ENCODE assay signal across 17 cellular contexts in genomic region chr2:96747061-96747460, GRCh38.
"Had no signal": no experiment of that assay in that cellular context is flagged by ENCODE, and none has a peak within 500 bp of the region (broad histone marks: within the 10 kb centered on the region; RNA-seq: fewer than 3 reads in every experiment).

No MANE protein-coding gene starts in this region.

- H3K9me3 Mint-ChIP-seq: activated B cell treated with CpG ODN at 0.5 μM for 24 hours; activated CD4-positive, alpha-beta T cell treated with anti-CD3 and anti-CD28 coated beads, Interleukin-2, amount 10 ng/mL, durations not matched to agents 24 days and 14 days; activated naive CD8-positive, alpha-beta T cell treated with anti-CD3 and anti-CD28 coated beads, Interleukin-2, amount 50 U/mL, for 24 hours; activated T-helper 1 cell treated with anti-CD3 and anti-CD28 coated beads, Interleukin-12 subunit alpha, Interleukin-12 subunit beta, Interleukin-2, Interleukin-4 antibody, amounts not matched to agents 30 ng/mL and 10 ng/mL and 1 ng/mL, durations not matched to agents 14 hours and 24 hours and 36 hours; central memory CD8-positive, alpha-beta T cell; natural killer cell; stimulated activated naive CD8-positive, alpha-beta T cell treated with anti-CD3 and anti-CD28 coated beads, Interleukin-15, Interleukin-2, amounts not matched to agents 100 ng/mL and 50 ng/mL, for 24 hours had no signal

- ATAC-seq: activated naive CD8-positive, alpha-beta T cell treated with anti-CD3 and anti-CD28 coated beads, Interleukin-2, amount 50 U/mL, for 24 hours; natural killer cell; T-helper 17 cell had no signal

- DNase-seq: activated B cell treated with CpG ODN at 0.5 μM for 24 hours; activated CD4-positive, alpha-beta T cell treated with anti-CD3 and anti-CD28 coated beads, Interleukin-2, amount 10 ng/mL, durations not matched to agents 24 days and 14 days; activated naive CD4-positive, alpha-beta T cell; activated naive CD8-positive, alpha-beta T cell treated with anti-CD3 and anti-CD28 coated beads, Interleukin-2, amount 50 U/mL, for 24 hours; cortex of kidney; effector CD8-positive, alpha-beta T cell; hypothalamus; lower lobe of right lung; natural killer cell; nucleus accumbens; stimulated activated CD4-positive, alpha-beta T cell treated with anti-CD3 and anti-CD28 coated beads, Interleukin-2, amount 100 ng/mL, for 48 hours; stimulated activated CD8-positive, alpha-beta memory T cell treated with anti-CD3 and anti-CD28 coated beads, Interleukin-4, amount 100 ng/mL, for 48 hours; T-helper 17 cell; upper lobe of left lung had no signal

- H3K27me3 Mint-ChIP-seq: activated B cell treated with CpG ODN at 0.5 μM for 24 hours; activated naive CD8-positive, alpha-beta T cell treated with anti-CD3 and anti-CD28 coated beads, Interleukin-2, amount 50 U/mL, for 24 hours; central memory CD8-positive, alpha-beta T cell; stimulated activated naive CD8-positive, alpha-beta T cell treated with anti-CD3 and anti-CD28 coated beads, Interleukin-15, Interleukin-2, amounts not matched to agents 100 ng/mL and 50 ng/mL, for 24 hours; T-helper 17 cell had no signal

- H3K36me3 Mint-ChIP-seq: natural killer cell had no signal

- H3K4me1 Mint-ChIP-seq: activated B cell treated with CpG ODN at 0.5 μM for 24 hours; activated naive CD8-positive, alpha-beta T cell treated with anti-CD3 and anti-CD28 coated beads, Interleukin-2, amount 50 U/mL, for 24 hours; central memory CD8-positive, alpha-beta T cell; natural killer cell had no signal

- H3K27ac Mint-ChIP-seq: activated B cell treated with CpG ODN at 0.5 μM for 24 hours; activated CD4-positive, alpha-beta T cell treated with anti-CD3 and anti-CD28 coated beads, Interleukin-2, amount 10 ng/mL, durations not matched to agents 24 days and 14 days; activated naive CD8-positive, alpha-beta T cell treated with anti-CD3 and anti-CD28 coated beads, Interleukin-2, amount 50 U/mL, for 24 hours; activated T-helper 1 cell treated with anti-CD3 and anti-CD28 coated beads, Interleukin-12 subunit alpha, Interleukin-12 subunit beta, Interleukin-2, Interleukin-4 antibody, amounts not matched to agents 30 ng/mL and 10 ng/mL and 1 ng/mL, durations not matched to agents 14 hours and 24 hours and 36 hours; natural killer cell; stimulated activated naive CD8-positive, alpha-beta T cell treated with anti-CD3 and anti-CD28 coated beads, Interleukin-15, Interleukin-2, amounts not matched to agents 100 ng/mL and 50 ng/mL, for 24 hours; T-helper 17 cell had no signal

- H3K4me3 Mint-ChIP-seq: activated B cell treated with CpG ODN at 0.5 μM for 24 hours; activated CD4-positive, alpha-beta T cell treated with anti-CD3 and anti-CD28 coated beads, Interleukin-2, amount 10 ng/mL, durations not matched to agents 24 days and 14 days; activated naive CD8-positive, alpha-beta T cell treated with anti-CD3 and anti-CD28 coated beads, Interleukin-2, amount 50 U/mL, for 24 hours; activated T-helper 1 cell treated with anti-CD3 and anti-CD28 coated beads, Interleukin-12 subunit alpha, Interleukin-12 subunit beta, Interleukin-2, Interleukin-4 antibody, amounts not matched to agents 30 ng/mL and 10 ng/mL and 1 ng/mL, durations not matched to agents 14 hours and 24 hours and 36 hours; central memory CD8-positive, alpha-beta T cell; natural killer cell; stimulated activated naive CD8-positive, alpha-beta T cell treated with anti-CD3 and anti-CD28 coated beads, Interleukin-15, Interleukin-2, amounts not matched to agents 100 ng/mL and 50 ng/mL, for 24 hours; T-helper 17 cell had no signal
